Comparison of ENCODE assay signal across 11 cellular contexts in the genomic region with DNA sequence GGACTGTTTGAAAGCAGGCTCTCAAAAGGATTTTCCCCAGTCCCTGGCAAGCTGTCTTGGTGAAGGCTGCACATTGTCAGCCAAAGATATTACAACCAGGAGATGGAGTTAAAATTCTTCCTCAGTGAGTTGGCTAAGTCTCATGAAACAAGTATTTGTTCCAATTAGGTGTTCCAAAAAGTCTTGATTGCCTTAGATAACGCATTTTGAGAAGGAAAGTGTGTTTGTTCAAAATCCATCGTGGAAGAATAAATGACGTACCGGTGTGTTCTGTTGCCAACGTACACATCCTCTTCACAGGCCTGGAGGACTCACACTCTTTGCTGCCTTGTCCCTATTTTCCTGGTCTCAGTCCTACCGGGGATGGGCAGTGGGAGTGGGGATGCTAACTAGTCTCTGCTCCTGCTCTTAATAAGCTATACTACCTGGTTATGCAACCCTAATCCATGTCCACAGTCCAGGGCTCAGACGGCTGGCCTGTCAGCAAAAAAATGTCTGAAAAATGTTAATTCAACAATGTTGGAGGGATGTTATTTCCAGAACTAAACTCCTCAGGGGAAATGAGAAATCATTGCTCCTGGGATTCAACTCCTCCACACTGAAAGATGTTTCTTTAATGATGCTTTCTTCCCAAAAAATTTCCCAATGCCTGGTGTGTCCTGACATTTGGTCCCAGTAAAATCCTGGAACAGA.
DNase-seq lines count a peak whose midpoint lies in the region; ATAC-seq and TF ChIP-seq lines count a peak whose summit lies in the region.
"Had no signal": no experiment of that assay in that cellular context is flagged by ENCODE, and none has a peak within 500 bp of the region (broad histone marks: within the 10 kb centered on the region; RNA-seq: fewer than 3 reads in every experiment).

No MANE protein-coding gene starts in this region.

- ATAC-seq in Right ventricle myocardium superior (ENCODE audit: poor library complexity): peak; percentile 72
- ATAC-seq in GM19351 (IDR thresholded peaks at IDR 0.05; ENCODE audit: unreplicated experiment): no peak

- peaks cover 10 to 54% of the 10 kb centered on the region in 2 donors for H3K4me1 ChIP-seq in ascending aorta

- peak overlapping the region in 1 of 2 donors; percentile 11 for H3K4me3 ChIP-seq in ascending aorta

- no peaks in the 10 kb centered on the region for H3K9me3 ChIP-seq in ascending aorta

- intact Hi-C loops in ascending aorta (cut with DNase I) (loop anchor here (1.0 to 5.0 kb wide), 5 partner anchors 87 to 1773 kb away; a partner anchor contains a TSS), Right ventricle myocardium superior (cut with DNase I) (loop anchor here (5.0 kb wide), 1 partner anchor 97 kb away; no protein-coding TSS in a partner anchor), posterior vena cava (cut with DNase I) (loop anchor here (10.0 kb wide), 1 partner anchor 105 kb away; no protein-coding TSS in a partner anchor)

- no peaks in the 10 kb centered on the region for H3K27me3 ChIP-seq in ascending aorta

- peak overlapping the region; percentile 91 to 93 for H3K27ac ChIP-seq in ascending aorta

- no peak for TF ChIP-seq CTCF in ascending aorta (IDR thresholded peaks at IDR 0.05)

- no peaks in the 10 kb centered on the region for H3K36me3 ChIP-seq in ascending aorta

- no peak for TF ChIP-seq POLR2A in erythroblast (IDR thresholded peaks at IDR 0.05; ENCODE audit: low read length)

- DNase-seq in AG08395 (ENCODE audit: low spot score) (peak; percentile 72), ascending aorta (ENCODE audit: low spot score in 2 of 2) (peak; percentile 24 to 88), Right ventricle myocardium superior (no peak), posterior vena cava (ENCODE audit: low spot score) (peak; percentile 88), NCI-H1417 (lab: John Stamatoyannopoulos, UW) (no peak), erythroblast (lab: John Stamatoyannopoulos, UW) (no peak)
- DNase-seq in stimulated activated naive CD4-positive, alpha-beta T cell treated with Interleukin-2 at 50 U/mL for 16 hours (lab: John Stamatoyannopoulos, UW): no peak
- DNase-seq: AML-193, NCI-H524, T-helper 1 cell had no signal

Comparison
In these comparisons a context has a peak if more than half of its experiments do, and no peak if none do; other contexts are left out.
1. DNase-seq: peak in AG08395 (single experiment), ascending aorta (2 of 2) and posterior vena cava (single experiment); none in Right ventricle myocardium superior (single experiment), stimulated activated naive CD4-positive, alpha-beta T cell treated with Interleukin-2 at 50 U/mL for 16 hours (single experiment), NCI-H1417 (0 of 3) and erythroblast (0 of 2).